23 cellular contexts compared by ENCODE assay signal in the genomic region with DNA sequence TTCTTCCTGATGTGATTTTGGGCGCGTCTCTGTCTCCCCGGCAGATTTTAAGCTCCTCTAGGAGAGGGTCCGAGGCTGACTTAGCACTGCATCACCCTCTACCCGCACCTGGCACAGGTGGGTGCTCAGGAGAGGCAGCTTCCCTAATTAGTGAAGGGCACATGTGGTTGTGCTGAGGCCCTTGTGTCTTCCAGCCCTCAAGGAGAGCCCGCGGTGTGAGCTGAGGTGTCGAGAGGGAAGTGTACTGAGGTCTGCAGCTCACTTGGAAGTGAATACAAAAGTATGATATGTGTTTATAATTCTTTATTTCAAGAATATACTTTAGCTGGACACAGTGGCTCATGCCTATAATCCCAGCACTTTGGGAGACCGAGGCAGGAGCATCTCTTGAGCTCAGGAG. TPM values are rescaled to one million over a fixed set of nuclear protein-coding genes. Genes with fewer than 3 reads are reported as not detected.
DNase-seq lines count a peak whose midpoint lies in the region; ATAC-seq, FAIRE-seq and TF ChIP-seq lines count a peak whose summit lies in the region.
"Had no signal": no experiment of that assay in that cellular context is flagged by ENCODE, and none has a peak within 500 bp of the region (broad histone marks: within the 10 kb centered on the region; RNA-seq: fewer than 3 reads in every experiment).

No MANE protein-coding gene starts in this region.

- CTCF ChIA-PET in H1 (lab: Charles Lee; ENCODE audit: partially characterized antibody), result interaction anchor here (0.6 to 6.8 kb wide), 7 partner anchors 8 to 256 kb away, joined by 3 to 39 read pairs (median 3); no protein-coding TSS in a partner anchor
- CTCF ChIA-PET in activated CD8-positive, alpha-beta memory T cell treated with anti-CD3 and anti-CD28 coated beads, Interleukin-2, amount 10 ng/mL, durations not matched to agents 7 days and 5 days (lab: Charles Lee), result interaction anchor here (0.8 kb wide), 1 partner anchor 22 kb away, joined by 3 read pairs; no protein-coding TSS in a partner anchor

- H3K56ac ChIP-seq in H1 (replicated peaks; ENCODE audit: insufficient read length, low read depth, low read length), result no peak overlapping the region

- TF ChIP-seq EP300 in H1 (IDR thresholded peaks at IDR 0.05; ENCODE audit: borderline replicate concordance in 1 of 2, low read depth in 2 of 2, low read length in 2 of 2), result no peak

- no peak for TF ChIP-seq RAD21 in H1 (IDR thresholded peaks at IDR 0.05 in 1 of 2, conservative IDR thresholded peaks at IDR 0.05 in 1 of 2; ENCODE audit: low read depth in 2 of 2, low read length in 2 of 2)

- H3K79me1 ChIP-seq in H1 (ENCODE audit: low read depth, low read length), result no peaks in the 10 kb centered on the region

- no peak overlapping the region for H2BK120ac ChIP-seq in H1 (replicated peaks; ENCODE audit: low read depth, low read length)

- H2AFZ ChIP-seq in H1 (ENCODE audit: low read length), result no peak overlapping the region
- H2AFZ ChIP-seq in osteoblast (ENCODE audit: low read length), result no peak overlapping the region

- H3K9me3 ChIP-seq in BLaER1 (no peaks in the 10 kb centered on the region), H1 (ENCODE audit: insufficient read depth in 2 of 2, low read depth in 1 of 2, low read length in 1 of 2) (no peaks in the 10 kb centered on the region), osteoblast (ENCODE audit: low read depth, low read length) (no peaks in the 10 kb centered on the region)
- H3K9me3 ChIP-seq: Caco-2 had no signal

- H3K4me1 ChIP-seq in BLaER1, result peaks cover 50% of the 10 kb centered on the region
- peaks cover 6 to 9% (median 8%) of the 10 kb centered on the region in 4 experiments; a peak in 6 of 7 replicates for H3K4me1 ChIP-seq in H1 (replicated peaks in 1 of 4; ENCODE audit: control insufficient read depth in 3 of 4, insufficient read depth in 4 of 4, low read length in 3 of 4)
- H3K4me1 ChIP-seq in osteoblast (ENCODE audit: insufficient read depth, low read length), result no peaks in the 10 kb centered on the region
- H3K4me1 ChIP-seq: A549, Caco-2 had no signal

- H3K18ac ChIP-seq in H1 (ENCODE audit: extremely low read depth, low read length), result no peak overlapping the region

- no peak overlapping the region for H3K14ac ChIP-seq in H1 (ENCODE audit: insufficient read length)

- H2BK5ac ChIP-seq in H1 (ENCODE audit: low read depth, low read length), result no peak overlapping the region

- H3K9me3 Mint-ChIP-seq in activated CD8-positive, alpha-beta memory T cell treated with anti-CD3 and anti-CD28 coated beads, Interleukin-2, amount 10 ng/mL, durations not matched to agents 7 days and 5 days (ENCODE audit: low read depth), result no peaks in the 10 kb centered on the region
- H3K9me3 Mint-ChIP-seq: CD4-positive, alpha-beta T cell; CD8-positive, alpha-beta T cell had no signal

- no peaks in the 10 kb centered on the region for H3K79me2 ChIP-seq in H1 (ENCODE audit: control insufficient read depth in 1 of 2, insufficient read depth in 2 of 2, low read length in 2 of 2)
- no peaks in the 10 kb centered on the region for H3K79me2 ChIP-seq in osteoblast (ENCODE audit: insufficient read depth, low read length)

- no peaks in the 10 kb centered on the region for H3K36me3 Mint-ChIP-seq in activated CD8-positive, alpha-beta memory T cell treated with anti-CD3 and anti-CD28 coated beads, Interleukin-2, amount 10 ng/mL, durations not matched to agents 7 days and 5 days
- H3K36me3 Mint-ChIP-seq: CD8-positive, alpha-beta T cell had no signal

- H2BK15ac ChIP-seq in H1 (ENCODE audit: low read length), result no peak overlapping the region

- no peak overlapping the region for H3K4ac ChIP-seq in H1 (replicated peaks; ENCODE audit: insufficient read length, low read depth, low read length)

- H4K5ac ChIP-seq in H1 (ENCODE audit: insufficient read length, low read depth, low read length), result no peak overlapping the region

- H3K36me3 ChIP-seq in BLaER1, result no peaks in the 10 kb centered on the region
- H3K36me3 ChIP-seq in H1 (ENCODE audit: control insufficient read depth in 2 of 4, insufficient read depth in 4 of 4, low read length in 3 of 4), result no peaks in the 10 kb centered on the region
- no peaks in the 10 kb centered on the region for H3K36me3 ChIP-seq in osteoblast (ENCODE audit: insufficient read depth, low read length)

- no peak overlapping the region for H3K23ac ChIP-seq in H1 (ENCODE audit: insufficient read length)

- H3K9ac ChIP-seq in BLaER1 (no peak overlapping the region), H1 (replicated peaks in 1 of 4; ENCODE audit: extremely low read depth in 1 of 4, low read depth in 3 of 4, low read length in 3 of 4) (no peak overlapping the region)

- no peak for ATAC-seq in activated CD8-positive, alpha-beta memory T cell treated with anti-CD3 and anti-CD28 coated beads, Interleukin-2, amount 10 ng/mL, durations not matched to agents 7 days and 5 days
- no peak for ATAC-seq in HG02938 (IDR thresholded peaks at IDR 0.05; ENCODE audit: unreplicated experiment)
- ATAC-seq in HG02571 (IDR thresholded peaks at IDR 0.05; ENCODE audit: unreplicated experiment), result no peak
- ATAC-seq: A549; CD8-positive, alpha-beta T cell had no signal

- DNase-seq in RPMI8226 (peak; percentile 23), H1 (ENCODE audit: low read depth in 1 of 2, low spot score in 2 of 2) (no peak), osteoblast (ENCODE audit: insufficient read length, low spot score, missing footprints) (peak; percentile 61), HK-2 (ENCODE audit: unreplicated experiment) (no peak)
- no peak for DNase-seq in activated CD8-positive, alpha-beta memory T cell treated with anti-CD3 and anti-CD28 coated beads, Interleukin-2, amount 10 ng/mL, durations not matched to agents 7 days and 5 days
- DNase-seq: AML-193; Caco-2; Calu3; CD4-positive, alpha-beta T cell; CD8-positive, alpha-beta T cell; DMS79 treated with DMSO at 0.1 percent for 48 hours; GF-D8 had no signal

- no peak for FAIRE-seq in H1 (lab: Jason Lieb, UNC)
- FAIRE-seq: A549, D721Med, G401.6, GM12891, GM18507 had no signal

- H4K91ac ChIP-seq in H1 (replicated peaks; ENCODE audit: insufficient read length, low read length), result no peak overlapping the region

- no peak overlapping the region for H3K4me3 Mint-ChIP-seq in activated CD8-positive, alpha-beta memory T cell treated with anti-CD3 and anti-CD28 coated beads, Interleukin-2, amount 10 ng/mL, durations not matched to agents 7 days and 5 days
- H3K4me3 Mint-ChIP-seq: B cell; CD4-positive, alpha-beta T cell; CD8-positive, alpha-beta T cell had no signal

- H3K4me3 ChIP-seq in BLaER1 (no peak overlapping the region), H1 (ENCODE audit: extremely low read depth in 1 of 4, insufficient read depth in 2 of 4, low read depth in 3 of 4, low read length in 4 of 4) (no peak overlapping the region), osteoblast (ENCODE audit: insufficient read depth, low read length) (no peak overlapping the region)
- H3K4me3 ChIP-seq: A549 had no signal

- H3K4me1 Mint-ChIP-seq in activated CD8-positive, alpha-beta memory T cell treated with anti-CD3 and anti-CD28 coated beads, Interleukin-2, amount 10 ng/mL, durations not matched to agents 7 days and 5 days, result no peaks in the 10 kb centered on the region
- H3K4me1 Mint-ChIP-seq: B cell had no signal

- H3K27me3 Mint-ChIP-seq in activated CD8-positive, alpha-beta memory T cell treated with anti-CD3 and anti-CD28 coated beads, Interleukin-2, amount 10 ng/mL, durations not matched to agents 7 days and 5 days, result peaks cover 16% of the 10 kb centered on the region

- no peaks in the 10 kb centered on the region; the same call in 1 of the 2 replicates for H4K20me1 ChIP-seq in BLaER1
- H4K20me1 ChIP-seq in H1 (replicated peaks in 1 of 2; ENCODE audit: control insufficient read depth in 1 of 2, insufficient read depth in 2 of 2, low read length in 2 of 2), result peaks cover 0 to 1% of the 10 kb centered on the region in 2 experiments
- no peaks in the 10 kb centered on the region for H4K20me1 ChIP-seq in osteoblast (ENCODE audit: insufficient read depth, low read length)

- peak overlapping the region; percentile 84; the same call in 1 of the 2 replicates for H2AK5ac ChIP-seq in H1 (ENCODE audit: low read depth, low read length)

- H3K27ac ChIP-seq in BLaER1 (no peak overlapping the region), H1 (ENCODE audit: low read depth, low read length) (no peak overlapping the region), osteoblast (ENCODE audit: low read depth, low read length) (no peak overlapping the region)
- H3K27ac ChIP-seq: 22Rv1, A549, C4-2B had no signal

- H2BK12ac ChIP-seq in H1 (ENCODE audit: low read depth, low read length), result no peak overlapping the region

- no peak overlapping the region for H3K27ac Mint-ChIP-seq in activated CD8-positive, alpha-beta memory T cell treated with anti-CD3 and anti-CD28 coated beads, Interleukin-2, amount 10 ng/mL, durations not matched to agents 7 days and 5 days
- H3K27ac Mint-ChIP-seq: B cell; CD4-positive, alpha-beta T cell; CD8-positive, alpha-beta T cell had no signal

- POLR2A ChIA-PET in H1 (lab: Charles Lee; ENCODE audit: partially characterized antibody), result interaction anchor here (0.6 kb wide), 1 partner anchor 44 kb away, joined by 3 read pairs; no protein-coding TSS in a partner anchor

- H3K4me2 ChIP-seq in BLaER1 (peak overlapping the region; percentile 78; the same call in 1 of the 2 replicates), H1 (ENCODE audit: insufficient read depth in 1 of 2, low read depth in 2 of 2, low read length in 2 of 2) (no peak overlapping the region), osteoblast (ENCODE audit: insufficient read depth, low read length) (no peak overlapping the region)
- H3K4me2 ChIP-seq: A549 had no signal

- TF ChIP-seq CTCF in H1 (IDR thresholded peaks at IDR 0.05; ENCODE audit: control extremely low read depth in 1 of 3, insufficient read depth in 1 of 3, low read depth in 1 of 3, low read length in 3 of 3) (no peak), osteoblast (IDR thresholded peaks at IDR 0.05; ENCODE audit: extremely low read depth, low read depth, low read length) (no peak)

- H4K8ac ChIP-seq in H1 (ENCODE audit: extremely low read depth, insufficient read depth, low read length), result no peak overlapping the region

- H3K27me3 ChIP-seq in BLaER1, result peaks cover 5% of the 10 kb centered on the region; the same call in 1 of the 2 replicates
- H3K27me3 ChIP-seq in H1 (replicated peaks in 1 of 4; ENCODE audit: control insufficient read depth in 3 of 4, extremely low read depth in 1 of 4, insufficient read depth in 3 of 4, low read length in 3 of 4), result no peaks in the 10 kb centered on the region
- peaks cover 14% of the 10 kb centered on the region for H3K27me3 ChIP-seq in osteoblast (ENCODE audit: insufficient read depth, low read length)

- TF ChIP-seq POLR2A in H1 (IDR thresholded peaks at IDR 0.05; ENCODE audit: control extremely low read depth in 1 of 2, low read depth in 2 of 2, low read length in 2 of 2), result no peak

- H2BK20ac ChIP-seq in H1 (ENCODE audit: low read length), result no peak overlapping the region

- H3K23me2 ChIP-seq in H1 (ENCODE audit: low read depth, low read length), result no peaks in the 10 kb centered on the region

- WGBS in H1 (ENCODE audit: extremely low coverage in 1 of 2, insufficient coverage in 1 of 2, insufficient read length in 1 of 2, insufficient replicate concordance in 2 of 2, low coverage in 1 of 2, low lambda C conversion rate in 2 of 2, missing lambda C conversion rate in 1 of 2), 2 experiments, result 99% methylated on average over 9 of the region's 9 CpGs; no CpG with 5 or more reads in 1 of the 2 experiments

RNA-seq across cellular contexts. Expression of a gene that starts 20.4 kb away (rescaled TPM):
- 0.84 and 0.91 TPM in 2 replicates for total RNA-seq in H1 (2021; fragmentation: NEBNext Ultra II Directional; extraction: Animal tissue kit (Norgen Biotek cat#: 25700))
- polyA plus RNA-seq in H1 (2011; rRNA removed), result 0.82 and 0.83 TPM in 2 replicates
- polyA plus RNA-seq in H1 (2011; cell fraction: cytosol; rRNA removed), result 0.96 TPM
- polyA plus RNA-seq in H1 (2011; cell fraction: nucleus; rRNA removed), result 4.0 TPM
- 1.1 to 1.8 TPM (median 1.4 TPM) in 4 replicates for polyA plus RNA-seq in H1 (2012, experiment 1 of 2)
- 0.21 TPM for polyA plus RNA-seq in H1 (2012, experiment 2 of 2)
- 0.45 TPM for polyA plus RNA-seq in H1 (2013, experiment 1 of 2)
- polyA plus RNA-seq in H1 (2013, experiment 2 of 2), result 0.35 TPM
- 0.44 and 0.59 TPM in 2 replicates for polyA minus RNA-seq in H1 (2011; rRNA and poly(A)+ RNA removed)
- 0.44 TPM for polyA minus RNA-seq in H1 (2011; cell fraction: cytosol; rRNA and poly(A)+ RNA removed)
- 1.7 TPM for polyA minus RNA-seq in H1 (2011; cell fraction: nucleus; rRNA and poly(A)+ RNA removed)
- 0.29 and 0.36 TPM in 2 replicates for total RNA-seq in osteoblast
- total RNA-seq in activated CD8-positive, alpha-beta memory T cell treated with anti-CD3 and anti-CD28 coated beads, Interleukin-2, amount 10 ng/mL, durations not matched to agents 7 days and 5 days, result under 1 TPM; 0.19 to 0.38 TPM

Comparison
In these comparisons a context has a peak if more than half of its experiments do, and no peak if none do; other contexts are left out.
1. DNase-seq: peak in RPMI8226 (single experiment) and osteoblast (single experiment); none in H1 (0 of 2), activated CD8-positive, alpha-beta memory T cell treated with anti-CD3 and anti-CD28 coated beads, Interleukin-2, amount 10 ng/mL, durations not matched to agents 7 days and 5 days (single experiment) and HK-2 (single experiment).